ENCODE assay signal across 21 cellular contexts in genomic region chr6:8642131-8642530, GRCh38.
DNase-seq lines count a peak whose midpoint lies in the region; ATAC-seq, FAIRE-seq and TF ChIP-seq lines count a peak whose summit lies in the region.
"Had no signal": no experiment of that assay in that cellular context is flagged by ENCODE, and none has a peak within 500 bp of the region (broad histone marks: within the 10 kb centered on the region; RNA-seq: fewer than 3 reads in every experiment).

No MANE protein-coding gene starts in this region.

- BruUV-seq in HepG2 (replicated peaks; lab: Mats Ljungman, UMichigan), result no TSS peak

- no peak overlapping the region for H2BK5ac ChIP-seq in mesendoderm (ENCODE audit: low read length)

- peaks cover 5% of the 10 kb centered on the region for H3K9me3 Mint-ChIP-seq in neural progenitor cell

- H3K79me1 ChIP-seq in mesendoderm (ENCODE audit: low read length), result no peaks in the 10 kb centered on the region

- no peak overlapping the region for H3K4me3 Mint-ChIP-seq in neural progenitor cell
- H3K4me3 Mint-ChIP-seq: CD14-positive monocyte; CD4-positive, alpha-beta memory T cell; HFFc6 had no signal

- TF ChIP-seq POLR2A in HepG2 (IDR thresholded peaks at IDR 0.05; ENCODE audit: insufficient read depth in 1 of 2, low read depth in 2 of 2, low read length in 2 of 2), result no peak
- TF ChIP-seq POLR2A in right lobe of liver (IDR thresholded peaks at IDR 0.05), result no peak

- CTCF ChIA-PET in HepG2 (lab: Yijun Ruan, JAX; ENCODE audit: low intra/inter-chr PET ratio, low total read pairs), result no interaction called here

- no peaks in the 10 kb centered on the region for H3F3A ChIP-seq in neural progenitor cell (ENCODE audit: low read depth)

- no peak overlapping the region for H3K27ac Mint-ChIP-seq in neural progenitor cell
- H3K27ac Mint-ChIP-seq: CD14-positive monocyte; CD4-positive, alpha-beta memory T cell; HFFc6 had no signal

- TF ChIP-seq EP300 in HepG2 (IDR thresholded peaks at IDR 0.05; ENCODE audit: low read depth in 2 of 2, low read length in 2 of 2), result peak in 1 of 2 experiments; percentile 18; a peak in 1 of 4 replicates
- TF ChIP-seq EP300 in HepG2 (CRISPR knock-in tag; IDR thresholded peaks at IDR 0.05; ENCODE audit: borderline replicate concordance), result no peak

- intact Hi-C loops in HepG2 (cut with micrococcal nuclease; ENCODE audit: unreplicated experiment), result no loop called here
- intact Hi-C loops in right lobe of liver (cut with DNase I), result no loop called here

- H3K79me2 ChIP-seq in HepG2 (ENCODE audit: insufficient read depth, low read length) (no peaks in the 10 kb centered on the region), neural progenitor cell (ENCODE audit: low read depth) (no peaks in the 10 kb centered on the region), mesendoderm (ENCODE audit: control insufficient read depth, insufficient read depth, low read length) (no peaks in the 10 kb centered on the region)

- H3K27ac ChIP-seq in HepG2 (ENCODE audit: extremely low read length, insufficient read depth, low read length) (no peak overlapping the region), right lobe of liver (no peak overlapping the region), neural progenitor cell (no peak overlapping the region), mesendoderm (ENCODE audit: low read depth, low read length) (no peak overlapping the region)
- H3K27ac ChIP-seq: HL-60 had no signal

- H2AFZ ChIP-seq in HepG2 (ENCODE audit: low read length) (no peak overlapping the region), neural progenitor cell (replicated peaks) (no peak overlapping the region)

- H3K36me3 Mint-ChIP-seq in neural progenitor cell, result no peaks in the 10 kb centered on the region
- H3K36me3 Mint-ChIP-seq: CD14-positive monocyte; CD4-positive, alpha-beta memory T cell had no signal

- no peak for ATAC-seq in HepG2
- ATAC-seq in right lobe of liver, result no peak
- ATAC-seq in GM19023 (IDR thresholded peaks at IDR 0.05; ENCODE audit: unreplicated experiment), result no peak
- ATAC-seq: HCT116 had no signal

- H3K23ac ChIP-seq in mesendoderm (ENCODE audit: low read length), result no peak overlapping the region

- H3K36me3 ChIP-seq in HepG2 (replicated peaks in 1 of 2; ENCODE audit: control insufficient read depth in 1 of 2, insufficient read depth in 2 of 2, low read length in 2 of 2) (no peaks in the 10 kb centered on the region), right lobe of liver (no peaks in the 10 kb centered on the region), neural progenitor cell (no peaks in the 10 kb centered on the region), mesendoderm (ENCODE audit: control insufficient read depth, insufficient read depth, low read length) (no peaks in the 10 kb centered on the region)
- H3K36me3 ChIP-seq: BE2C had no signal

- H3K4me1 Mint-ChIP-seq in neural progenitor cell, result peaks cover 6% of the 10 kb centered on the region
- H3K4me1 Mint-ChIP-seq: CD14-positive monocyte; CD4-positive, alpha-beta memory T cell had no signal

- WGBS in HepG2 (ENCODE audit: low lambda C conversion rate), result 18% methylated on average over 3 of the region's 3 CpGs
- 55% methylated on average over 3 of the region's 3 CpGs for WGBS in right lobe of liver (ENCODE audit: insufficient coverage, low coverage, low lambda C conversion rate, missing lambda C conversion rate)
- no CpG with 5 or more reads among the region's 3 CpGs for WGBS in mesendoderm (ENCODE audit: extremely low coverage, insufficient coverage, low lambda C conversion rate)

- TF ChIP-seq CTCF in HepG2 (CRISPR knock-in tag; IDR thresholded peaks at IDR 0.05), result no peak
- TF ChIP-seq CTCF in right lobe of liver (IDR thresholded peaks at IDR 0.05), result no peak
- no peak for TF ChIP-seq CTCF in neural progenitor cell (IDR thresholded peaks at IDR 0.05)

- H3K4ac ChIP-seq in mesendoderm (ENCODE audit: low read depth, low read length), result no peak overlapping the region

- no peak overlapping the region for H3K18ac ChIP-seq in mesendoderm (ENCODE audit: low read length)

- H2BK120ac ChIP-seq in mesendoderm (ENCODE audit: low read depth, low read length), result no peak overlapping the region

- no peak overlapping the region for H4K8ac ChIP-seq in mesendoderm (ENCODE audit: low read depth, low read length)

- no peak for TF ChIP-seq RAD21 in HepG2 (CRISPR knock-in tag; IDR thresholded peaks at IDR 0.05)

- no peak overlapping the region for H3K9ac ChIP-seq in HepG2 (ENCODE audit: insufficient read depth, low read depth, low read length)
- no peak overlapping the region for H3K9ac ChIP-seq in neural progenitor cell
- H3K9ac ChIP-seq in mesendoderm (ENCODE audit: low read length), result no peak overlapping the region

- FAIRE-seq in HepG2 (lab: Jason Lieb, UNC), result no peak
- FAIRE-seq: A204.1 had no signal

- H3K4me3 ChIP-seq in HepG2 (replicated peaks in 1 of 3; ENCODE audit: insufficient read depth in 1 of 3, low read depth in 2 of 3, low read length in 3 of 3) (no peak overlapping the region), right lobe of liver (no peak overlapping the region), neural progenitor cell (no peak overlapping the region), mesendoderm (ENCODE audit: low read length) (no peak overlapping the region)

- peaks cover 2% of the 10 kb centered on the region for H3K27me3 Mint-ChIP-seq in neural progenitor cell (ENCODE audit: insufficient read depth, low read depth)
- H3K27me3 Mint-ChIP-seq: CD4-positive, alpha-beta memory T cell had no signal

- in situ Hi-C loops in HepG2 (cut with HindIII; ENCODE audit: extremely low pct_ligation_motif_present, low pct_unique_long_range_greater_than_20kb), result no loop called here
- in situ Hi-C loops in SK-MEL-5 (cut with HindIII; ENCODE audit: low pct_unique_long_range_greater_than_20kb, low sequenced_read_pairs), result no loop called here

- H4K5ac ChIP-seq in mesendoderm (ENCODE audit: low read length), result no peak overlapping the region

- H2BK15ac ChIP-seq in mesendoderm (replicated peaks; ENCODE audit: low read depth), result no peak overlapping the region

- no peak overlapping the region for H2AK5ac ChIP-seq in mesendoderm (ENCODE audit: low read length)

- H3K9me3 ChIP-seq in HepG2 (ENCODE audit: low read length) (peaks cover 74% of the 10 kb centered on the region), right lobe of liver (no peaks in the 10 kb centered on the region), neural progenitor cell (ENCODE audit: low read depth) (no peaks in the 10 kb centered on the region)
- H3K9me3 ChIP-seq: BE2C had no signal

- peaks cover 22% of the 10 kb centered on the region; the same call in 1 of the 2 replicates for H3K4me1 ChIP-seq in HepG2 (ENCODE audit: insufficient read depth, low read length)
- H3K4me1 ChIP-seq in right lobe of liver, result peaks cover 0 to 63% (median 19%) of the 10 kb centered on the region in 4 donors
- H3K4me1 ChIP-seq in neural progenitor cell, result peaks cover 11% of the 10 kb centered on the region
- H3K4me1 ChIP-seq in mesendoderm (ENCODE audit: control insufficient read depth, low read depth, low read length), result no peaks in the 10 kb centered on the region
- H3K4me1 ChIP-seq: BE2C had no signal

- H4K20me1 ChIP-seq in HepG2 (ENCODE audit: insufficient read depth, low read length) (no peaks in the 10 kb centered on the region), neural progenitor cell (ENCODE audit: low read depth) (no peaks in the 10 kb centered on the region)

- H3K27me3 ChIP-seq in HepG2 (ENCODE audit: control insufficient read depth in 1 of 2, insufficient read depth in 2 of 2, low read length in 2 of 2) (no peaks in the 10 kb centered on the region), right lobe of liver (no peaks in the 10 kb centered on the region), neural progenitor cell (no peaks in the 10 kb centered on the region), mesendoderm (ENCODE audit: insufficient read depth, low read length, poor library complexity) (no peaks in the 10 kb centered on the region)
- H3K27me3 ChIP-seq: BE2C had no signal

- DNase-seq in HepG2 (ENCODE audit: low spot score), result no peak
- DNase-seq in right lobe of liver, result no peak
- DNase-seq in SK-MEL-5 (ENCODE audit: low read depth, low spot score), result peak; percentile 26
- peak; percentile 18 for DNase-seq in neural progenitor cell (ENCODE audit: low spot score)
- no peak for DNase-seq in mesendoderm
- DNase-seq in COLO829 (ENCODE audit: low spot score), result no peak
- DNase-seq: ACHN; BE2C; Calu3; CD4-positive, alpha-beta memory T cell; DMS79 treated with DMSO at 0.1 percent for 48 hours; GF-D8; GOT3; H7; HFFc6; IMR-90 had no signal

- POLR2A ChIA-PET in HepG2 (lab: Yijun Ruan, JAX), result no interaction called here

- H3K56ac ChIP-seq in mesendoderm (ENCODE audit: low read length), result no peak overlapping the region

- H3K4me2 ChIP-seq in HepG2 (ENCODE audit: low read depth, low read length) (no peak overlapping the region), neural progenitor cell (peak overlapping the region; percentile 49), mesendoderm (ENCODE audit: low read length) (no peak overlapping the region)

TF ChIP-seq in HepG2, 621 proteins besides CTCF, POLR2A, EP300 and RAD21:
- no peak for TF ChIP-seq SYNCRIP (IDR thresholded peaks at IDR 0.05; ENCODE audit: insufficient read depth, low read depth, low read length)
- TF ChIP-seq PRDM4 (CRISPR knock-in tag; IDR thresholded peaks at IDR 0.05; ENCODE audit: borderline replicate concordance), result no peak
- 0 out of 2 replicates have a peak, but pooled peaks have one; percentile 12 for TF ChIP-seq SRF (IDR thresholded peaks at IDR 0.05; ENCODE audit: low read depth, low read length)
TF ChIP-seq in HepG2: peak in this region for 1.

Comparison
In these comparisons a context has a peak if more than half of its experiments do, and no peak if none do; other contexts are left out.
1. DNase-seq: peak in SK-MEL-5 (single experiment) and neural progenitor cell (single experiment); none in HepG2 (single experiment), right lobe of liver (0 of 3), mesendoderm (single experiment) and COLO829 (single experiment).